In the genomic region with DNA sequence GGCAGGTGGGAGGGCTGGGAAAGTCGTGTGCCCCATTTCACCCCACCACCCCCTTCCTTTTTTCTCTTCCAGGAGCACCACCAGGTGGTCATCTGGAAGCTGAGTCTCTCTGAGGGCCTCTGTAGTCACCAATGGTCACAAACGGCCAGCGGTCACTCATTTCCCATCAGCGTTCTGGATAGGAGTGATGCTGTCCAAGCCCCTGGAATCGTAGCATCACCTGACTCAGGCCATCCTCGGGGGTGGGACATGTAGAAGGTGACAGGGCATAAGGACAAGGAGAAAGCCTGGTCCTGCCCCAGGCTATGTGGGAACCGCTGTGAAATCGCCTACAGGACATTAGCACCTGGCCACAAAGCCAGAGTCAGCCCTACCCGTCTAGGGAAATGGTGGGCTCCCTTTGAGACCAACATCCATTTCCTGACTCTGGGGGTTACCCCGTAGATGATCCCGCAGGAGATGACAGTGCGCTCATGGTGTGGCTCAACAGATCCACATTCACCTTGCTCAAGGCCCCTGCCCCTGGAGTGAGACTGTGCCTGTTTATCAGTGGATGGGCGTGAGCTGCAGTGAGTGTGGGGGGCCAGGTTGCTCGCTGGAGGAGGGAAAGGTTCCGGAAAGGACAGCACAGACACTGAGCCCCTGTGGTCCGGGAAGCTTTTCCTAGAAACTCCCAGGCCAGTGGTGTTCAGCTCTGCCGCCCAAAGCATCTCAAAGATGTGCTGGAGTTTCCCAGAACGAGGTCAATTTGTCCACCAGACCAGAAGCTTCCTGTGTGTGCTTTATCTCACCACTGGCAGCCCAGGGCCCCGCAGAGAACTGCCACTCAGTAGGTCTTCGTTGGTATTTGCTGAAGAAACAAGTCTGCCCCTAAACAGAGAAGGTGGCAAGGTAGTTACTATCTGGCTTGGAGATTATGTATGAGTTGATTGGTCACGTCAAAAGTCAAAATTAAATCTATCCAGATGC, we compare ENCODE assay signal across 20 cellular contexts.
A peak's percentile ranks its signal among the peaks of the same experiment; 100 is the strongest.
DNase-seq lines count a peak whose midpoint lies in the region; ATAC-seq, FAIRE-seq and TF ChIP-seq lines count a peak whose summit lies in the region.
"Had no signal": no experiment of that assay in that cellular context is flagged by ENCODE, and none has a peak within 500 bp of the region (broad histone marks: within the 10 kb centered on the region; RNA-seq: fewer than 3 reads in every experiment).

No MANE protein-coding gene starts in this region.

- no peak overlapping the region for H2BK5ac ChIP-seq in H1 (ENCODE audit: low read depth, low read length)

- H3K4me3 ChIP-seq in right atrium auricular region (no peak overlapping the region), right cardiac atrium (ENCODE audit: low read length) (no peak overlapping the region), H1 (ENCODE audit: extremely low read depth in 1 of 4, insufficient read depth in 2 of 4, low read depth in 3 of 4, low read length in 4 of 4) (no peak overlapping the region), neural progenitor cell (no peak overlapping the region), SJCRH30 (no peak overlapping the region)
- H3K4me3 ChIP-seq: MG63, PC-9 had no signal

- H3K18ac ChIP-seq in H1 (ENCODE audit: extremely low read depth, low read length) = no peak overlapping the region

- H3K27ac Mint-ChIP-seq in osteocyte (ENCODE audit: unreplicated experiment) = no peak overlapping the region
- no peak overlapping the region for H3K27ac Mint-ChIP-seq in neural progenitor cell
- H3K27ac Mint-ChIP-seq: CD4-positive, alpha-beta memory T cell had no signal

- no peak for TF ChIP-seq CTCF in right atrium auricular region (IDR thresholded peaks at IDR 0.05)
- no peak for TF ChIP-seq CTCF in H1 (IDR thresholded peaks at IDR 0.05; ENCODE audit: control extremely low read depth in 1 of 3, insufficient read depth in 1 of 3, low read depth in 1 of 3, low read length in 3 of 3)
- TF ChIP-seq CTCF in osteocyte (IDR thresholded peaks at IDR 0.05) = no peak
- no peak for TF ChIP-seq CTCF in neural progenitor cell (IDR thresholded peaks at IDR 0.05)

- H4K91ac ChIP-seq in H1 (replicated peaks; ENCODE audit: insufficient read length, low read length) = no peak overlapping the region

- no peak overlapping the region for H3K4ac ChIP-seq in H1 (replicated peaks; ENCODE audit: insufficient read length, low read depth, low read length)

- peak overlapping the region; percentile 6; the same call in 1 of the 2 replicates for H2BK12ac ChIP-seq in H1 (ENCODE audit: low read depth, low read length)

- H2BK120ac ChIP-seq in H1 (replicated peaks; ENCODE audit: low read depth, low read length) = no peak overlapping the region

- H3K9me3 ChIP-seq in right atrium auricular region (no peaks in the 10 kb centered on the region), right cardiac atrium (ENCODE audit: control insufficient read depth, low read length) (no peaks in the 10 kb centered on the region), H1 (ENCODE audit: insufficient read depth in 2 of 2, low read depth in 1 of 2, low read length in 1 of 2) (no peaks in the 10 kb centered on the region), neural progenitor cell (ENCODE audit: low read depth) (no peaks in the 10 kb centered on the region), SJCRH30 (replicated peaks) (no peaks in the 10 kb centered on the region)

- TF ChIP-seq RAD21 in H1 (IDR thresholded peaks at IDR 0.05 in 1 of 2, conservative IDR thresholded peaks at IDR 0.05 in 1 of 2; ENCODE audit: low read depth in 2 of 2, low read length in 2 of 2) = no peak

- H3K36me3 ChIP-seq in right atrium auricular region (no peaks in the 10 kb centered on the region), H1 (ENCODE audit: control insufficient read depth in 2 of 4, insufficient read depth in 4 of 4, low read length in 3 of 4) (no peaks in the 10 kb centered on the region), neural progenitor cell (no peaks in the 10 kb centered on the region), SJCRH30 (no peaks in the 10 kb centered on the region)
- H3K36me3 ChIP-seq: MG63 had no signal

- intact Hi-C loops in right cardiac atrium (cut with DNase I) = no loop called here

- H4K5ac ChIP-seq in H1 (ENCODE audit: insufficient read length, low read depth, low read length) = no peak overlapping the region

- no peak overlapping the region for H3K4me2 ChIP-seq in H1 (ENCODE audit: insufficient read depth in 1 of 2, low read depth in 2 of 2, low read length in 2 of 2)
- H3K4me2 ChIP-seq in neural progenitor cell = no peak overlapping the region
- H3K4me2 ChIP-seq: PC-9 had no signal

- no peak for TF ChIP-seq POLR2A in H1 (IDR thresholded peaks at IDR 0.05; ENCODE audit: control extremely low read depth in 1 of 2, low read depth in 2 of 2, low read length in 2 of 2)

- WGBS in right cardiac atrium = 67% methylated on average over 21 of the region's 21 CpGs
- 89% methylated on average over 20 of the region's 21 CpGs; no CpG with 5 or more reads in 1 of the 2 experiments for WGBS in H1 (ENCODE audit: extremely low coverage in 1 of 2, insufficient coverage in 1 of 2, insufficient read length in 1 of 2, insufficient replicate concordance in 2 of 2, low coverage in 1 of 2, low lambda C conversion rate in 2 of 2, missing lambda C conversion rate in 1 of 2), 2 experiments

- H3K27me3 Mint-ChIP-seq in osteocyte (ENCODE audit: unreplicated experiment) (peaks cover 48% of the 10 kb centered on the region), neural progenitor cell (ENCODE audit: insufficient read depth, low read depth) (peaks cover 14% of the 10 kb centered on the region)

- H3K4me1 Mint-ChIP-seq in osteocyte (ENCODE audit: unreplicated experiment) (no peaks in the 10 kb centered on the region), neural progenitor cell (peaks cover 26% of the 10 kb centered on the region)

- H4K20me1 ChIP-seq in H1 (replicated peaks in 1 of 2; ENCODE audit: control insufficient read depth in 1 of 2, insufficient read depth in 2 of 2, low read length in 2 of 2) (no peaks in the 10 kb centered on the region), neural progenitor cell (ENCODE audit: low read depth) (no peaks in the 10 kb centered on the region)

- H2BK15ac ChIP-seq in H1 (ENCODE audit: low read length) = no peak overlapping the region

- no peak overlapping the region for H3K23ac ChIP-seq in H1 (ENCODE audit: insufficient read length)

- FAIRE-seq in H1 (lab: Jason Lieb, UNC) = no peak
- FAIRE-seq: H54, HepG2 had no signal

- H2BK20ac ChIP-seq in H1 (ENCODE audit: low read length) = no peak overlapping the region

- H3K14ac ChIP-seq in H1 (ENCODE audit: insufficient read length) = no peak overlapping the region

- H3K36me3 Mint-ChIP-seq in osteocyte (ENCODE audit: unreplicated experiment) (no peaks in the 10 kb centered on the region), neural progenitor cell (no peaks in the 10 kb centered on the region)
- H3K36me3 Mint-ChIP-seq: CD4-positive, alpha-beta memory T cell had no signal

- peak overlapping the region; percentile 31; the same call in 1 of the 2 replicates for H4K8ac ChIP-seq in H1 (ENCODE audit: extremely low read depth, insufficient read depth, low read length)

- H3K9ac ChIP-seq in H1 (replicated peaks in 1 of 4; ENCODE audit: extremely low read depth in 1 of 4, low read depth in 3 of 4, low read length in 3 of 4) (no peak overlapping the region), neural progenitor cell (no peak overlapping the region)

- H3K79me1 ChIP-seq in H1 (ENCODE audit: low read depth, low read length) = no peaks in the 10 kb centered on the region

- H2AFZ ChIP-seq in H1 (ENCODE audit: low read length) = no peak overlapping the region
- no peak overlapping the region for H2AFZ ChIP-seq in neural progenitor cell (replicated peaks)
- H2AFZ ChIP-seq: PC-9 had no signal

- H3K4me1 ChIP-seq in right atrium auricular region (peaks cover 0 to 2% of the 10 kb centered on the region in 2 donors), right cardiac atrium (ENCODE audit: control insufficient read depth, insufficient read depth, low read length) (no peaks in the 10 kb centered on the region), H1 (replicated peaks in 1 of 4; ENCODE audit: control insufficient read depth in 3 of 4, insufficient read depth in 4 of 4, low read length in 3 of 4) (peaks cover 0 to 19% (median 13%) of the 10 kb centered on the region in 4 experiments; a peak in 6 of 7 replicates), neural progenitor cell (peaks cover 14% of the 10 kb centered on the region), SJCRH30 (no peaks in the 10 kb centered on the region)

- DNase-seq in right atrium auricular region (ENCODE audit: low spot score) (peak; percentile 32), right cardiac atrium (no peak), H1 (ENCODE audit: low read depth in 1 of 2, low spot score in 2 of 2) (peak in 1 of 2 experiments; percentile 41), osteocyte (ENCODE audit: extremely low spot score, unreplicated experiment) (peak; percentile 82), hypothalamus (lab: John Stamatoyannopoulos, UW) (no peak), neural progenitor cell (ENCODE audit: low spot score) (no peak), SJCRH30 (no peak)
- DNase-seq: CD4-positive, alpha-beta memory T cell; DMS79 treated with DMSO at 0.1 percent for 48 hours; GDM1; NCI-H1105; NCI-H187 treated with DMSO at 0.1 percent for 48 hours; NCI-H2171; NCI-H774; PC-9 had no signal

- ATAC-seq in right cardiac atrium (no peak), GM21529 (IDR thresholded peaks at IDR 0.05; ENCODE audit: unreplicated experiment) (no peak)
- ATAC-seq: HepG2, Right ventricle myocardium inferior had no signal

- H3K79me2 ChIP-seq in H1 (ENCODE audit: control insufficient read depth in 1 of 2, insufficient read depth in 2 of 2, low read length in 2 of 2) (no peaks in the 10 kb centered on the region), neural progenitor cell (ENCODE audit: low read depth) (no peaks in the 10 kb centered on the region)

- H3F3A ChIP-seq in neural progenitor cell (ENCODE audit: low read depth) = peaks cover 28% of the 10 kb centered on the region

- CTCF ChIA-PET in H1 (lab: Charles Lee; ENCODE audit: partially characterized antibody) = interaction anchor here (0.9 to 5.3 kb wide), 8 partner anchors 11 to 161 kb away, joined by 3 to 22 read pairs (median 4); no protein-coding TSS in a partner anchor

- peaks cover 3% of the 10 kb centered on the region; the same call in 1 of the 2 replicates for H3K23me2 ChIP-seq in H1 (ENCODE audit: low read depth, low read length)

- H2AK5ac ChIP-seq in H1 (ENCODE audit: low read depth, low read length) = no peak overlapping the region

- H3K27me3 ChIP-seq in right atrium auricular region = peaks cover 4 to 12% of the 10 kb centered on the region in 2 donors
- H3K27me3 ChIP-seq in right cardiac atrium (ENCODE audit: control insufficient read depth, insufficient read depth) = peaks cover 3% of the 10 kb centered on the region
- peaks cover 0 to 2% (median under 1%) of the 10 kb centered on the region in 4 experiments; a peak in 4 of 7 replicates for H3K27me3 ChIP-seq in H1 (replicated peaks in 1 of 4; ENCODE audit: control insufficient read depth in 3 of 4, extremely low read depth in 1 of 4, insufficient read depth in 3 of 4, low read length in 3 of 4)
- H3K27me3 ChIP-seq in neural progenitor cell = no peaks in the 10 kb centered on the region
- peaks cover 26% of the 10 kb centered on the region for H3K27me3 ChIP-seq in SJCRH30

- no peak for TF ChIP-seq EP300 in H1 (IDR thresholded peaks at IDR 0.05; ENCODE audit: borderline replicate concordance in 1 of 2, low read depth in 2 of 2, low read length in 2 of 2)

- H3K4me3 Mint-ChIP-seq in osteocyte (ENCODE audit: unreplicated experiment) (no peak overlapping the region), neural progenitor cell (no peak overlapping the region)
- H3K4me3 Mint-ChIP-seq: CD4-positive, alpha-beta memory T cell had no signal

- H3K27ac ChIP-seq in right atrium auricular region (no peak overlapping the region), right cardiac atrium (ENCODE audit: low read length) (no peak overlapping the region), H1 (ENCODE audit: low read depth, low read length) (no peak overlapping the region), neural progenitor cell (no peak overlapping the region), SJCRH30 (no peak overlapping the region)
- H3K27ac ChIP-seq: PC-9 had no signal

- no peak overlapping the region for H3K56ac ChIP-seq in H1 (replicated peaks; ENCODE audit: insufficient read length, low read depth, low read length)

- H3K9me3 Mint-ChIP-seq in osteocyte (ENCODE audit: unreplicated experiment) (peaks cover 4% of the 10 kb centered on the region), neural progenitor cell (no peaks in the 10 kb centered on the region)

- POLR2A ChIA-PET in H1 (lab: Charles Lee; ENCODE audit: partially characterized antibody) = interaction anchor here (0.6 kb wide), 1 partner anchor 114 kb away, joined by 3 read pairs; no protein-coding TSS in a partner anchor

Comparison
In these comparisons a context has a peak if more than half of its experiments do, and no peak if none do; other contexts are left out.
1. DNase-seq: peak in right atrium auricular region (single experiment) and osteocyte (single experiment); none in right cardiac atrium (0 of 3), hypothalamus (0 of 51), neural progenitor cell (single experiment) and SJCRH30 (0 of 2).